9 cellular contexts compared by ENCODE assay signal in the genomic region with DNA sequence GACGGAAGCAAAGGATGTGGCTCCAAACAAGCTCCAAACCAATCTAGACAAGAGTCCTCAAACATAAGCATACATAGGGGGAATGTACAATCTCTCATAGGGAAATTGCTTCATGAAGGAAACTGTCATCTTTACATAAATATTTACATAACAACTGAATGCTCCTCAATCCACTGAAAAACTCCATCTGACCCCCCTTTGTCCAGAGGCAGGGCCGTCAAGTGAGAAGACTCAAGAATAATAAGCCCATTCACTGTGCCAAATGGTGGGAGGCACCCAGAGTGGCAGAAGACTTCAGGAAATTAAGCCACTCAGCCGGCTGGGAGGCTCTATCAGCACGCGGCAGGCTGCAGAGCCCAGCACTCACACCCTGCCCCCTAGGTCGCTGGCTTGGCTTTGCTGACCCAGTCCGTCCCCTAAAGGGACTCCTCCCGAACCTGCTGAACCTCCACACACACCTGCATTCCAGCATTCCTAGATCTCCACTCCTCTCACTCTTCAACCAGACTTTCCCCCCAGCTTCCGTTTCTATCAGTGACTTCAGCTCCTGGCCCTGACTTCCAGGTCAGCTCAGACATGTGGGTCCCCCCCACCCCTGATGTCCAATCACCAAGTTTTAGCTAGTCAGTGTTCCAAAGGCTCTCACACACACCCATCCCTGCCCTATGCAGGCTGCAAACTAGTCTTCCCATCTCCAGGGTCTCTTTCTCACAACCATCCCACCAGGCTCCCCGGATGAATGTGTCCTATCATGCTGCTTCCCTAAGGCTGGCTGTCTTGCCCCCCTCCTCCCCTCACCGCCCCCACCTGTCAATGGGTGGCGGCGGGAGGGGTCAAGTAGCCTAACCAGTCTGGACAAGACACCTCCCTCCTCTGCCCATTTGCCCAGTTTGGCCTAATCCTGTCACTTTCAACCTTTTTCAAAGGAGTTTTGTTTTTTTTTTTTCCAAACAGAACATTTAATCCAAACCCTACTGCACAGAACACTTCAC. TPM values are rescaled to one million over a fixed set of nuclear protein-coding genes. Genes with fewer than 3 reads are reported as not detected.
A peak's percentile ranks its signal among the peaks of the same experiment; 100 is the strongest.
DNase-seq lines count a peak whose midpoint lies in the region; ATAC-seq and TF ChIP-seq lines count a peak whose summit lies in the region.
"Had no signal": no experiment of that assay in that cellular context is flagged by ENCODE, and none has a peak within 500 bp of the region (broad histone marks: within the 10 kb centered on the region; RNA-seq: fewer than 3 reads in every experiment).

No MANE protein-coding gene starts in this region.

- H4K8ac ChIP-seq in mesenchymal stem cell (ENCODE audit: low read length) = peak overlapping the region; percentile 16

- H4K91ac ChIP-seq in mesenchymal stem cell (ENCODE audit: low read length) = peak overlapping the region; percentile 58

- H3K36me3 ChIP-seq in mesenchymal stem cell (ENCODE audit: control insufficient read depth in 1 of 2, insufficient read depth in 2 of 2, low read depth in 1 of 2, low read length in 2 of 2) (peaks cover 5 to 18% of the 10 kb centered on the region in 2 experiments), transverse colon (no peaks in the 10 kb centered on the region)

- peaks cover 56% of the 10 kb centered on the region for H3K4me1 Mint-ChIP-seq in chondrocyte (ENCODE audit: low read depth)
- H3K4me1 Mint-ChIP-seq in natural killer cell = peaks cover 13 to 37% of the 10 kb centered on the region in 2 donors

- TF ChIP-seq CTCF in chondrocyte (IDR thresholded peaks at IDR 0.05) (no peak), transverse colon (IDR thresholded peaks at IDR 0.05) (no peak), natural killer cell (IDR thresholded peaks at IDR 0.05) (no peak)

- peaks cover 30% of the 10 kb centered on the region for H3K4me1 ChIP-seq in mesenchymal stem cell (ENCODE audit: control insufficient read depth, insufficient read depth, low read depth, low read length)
- peaks cover 45 to 71% (median 53%) of the 10 kb centered on the region in 4 donors for H3K4me1 ChIP-seq in transverse colon

- DNase-seq in NCI-H748 (lab: John Stamatoyannopoulos, UW; ENCODE audit: unreplicated experiment) = peak; percentile 62
- no peak for DNase-seq in NCI-H748 treated with DMSO at 0.1 percent for 48 hours (lab: John Stamatoyannopoulos, UW)
- no peak for DNase-seq in chondrocyte (ENCODE audit: low spot score)
- peak; percentile 87 for DNase-seq in mesenchymal stem cell
- DNase-seq in transverse colon = peak; percentile 30
- no peak for DNase-seq in NCI-H1092 (lab: John Stamatoyannopoulos, UW)
- DNase-seq in natural killer cell = no peak

- intact Hi-C loops in transverse colon (cut with DNase I; ENCODE audit: low total_unique reads) (no loop called here), natural killer cell (cut with micrococcal nuclease) (no loop called here)

- H3K18ac ChIP-seq in mesenchymal stem cell (ENCODE audit: low read depth in 1 of 2, low read length in 2 of 2) = peak overlapping the region in 1 of 2 experiments; percentile 46

- no peak overlapping the region for H2BK120ac ChIP-seq in mesenchymal stem cell (ENCODE audit: low read depth, low read length)

- H3K36me3 Mint-ChIP-seq in chondrocyte (ENCODE audit: low read depth) = peaks cover 6% of the 10 kb centered on the region
- peaks cover 8% of the 10 kb centered on the region for H3K36me3 Mint-ChIP-seq in natural killer cell

- H2AFZ ChIP-seq in mesenchymal stem cell (ENCODE audit: low read depth, low read length) = no peak overlapping the region

- no peak for TF ChIP-seq POLR2A in transverse colon (IDR thresholded peaks at IDR 0.05)

- H3K4me3 ChIP-seq in mesenchymal stem cell (ENCODE audit: insufficient read depth in 1 of 2, low read depth in 1 of 2, low read length in 2 of 2) = no peak overlapping the region
- no peak overlapping the region for H3K4me3 ChIP-seq in transverse colon

- no peak overlapping the region for H3K14ac ChIP-seq in mesenchymal stem cell (ENCODE audit: low read length in 2 of 2)

- WGBS in mesenchymal stem cell = 37% methylated on average over 12 of the region's 13 CpGs
- WGBS in transverse colon (ENCODE audit: low coverage in 1 of 2), 2 donors = 17 to 41% methylated on average over 7 to 13 of the region's 13 CpGs

- H2BK15ac ChIP-seq in mesenchymal stem cell (ENCODE audit: low read depth, poor library complexity, severe bottlenecking) = no peak overlapping the region

- peaks cover 9% of the 10 kb centered on the region for H3K9me3 ChIP-seq in mesenchymal stem cell (ENCODE audit: control insufficient read depth, low read length)
- H3K9me3 ChIP-seq in transverse colon = no peaks in the 10 kb centered on the region

- in situ Hi-C loops in transverse colon (cut with MboI; ENCODE audit: low pct_ligation_motif_present in 1 of 4, low pct_unique_long_range_greater_than_20kb in 1 of 4, low sequenced_read_pairs in 3 of 4) = loop anchor here in 1 of 4 donors (25.0 kb wide), 1 partner anchor 313 kb away; the partner anchor contains the start of gene CCDC86

- peaks cover 50% of the 10 kb centered on the region for H3K79me1 ChIP-seq in mesenchymal stem cell (replicated peaks; ENCODE audit: low read length, poor library complexity, severe bottlenecking)

- no peaks in the 10 kb centered on the region for H3K27me3 ChIP-seq in mesenchymal stem cell (ENCODE audit: control insufficient read depth in 1 of 2, insufficient read depth in 1 of 2, low read length in 2 of 2)
- no peaks in the 10 kb centered on the region for H3K27me3 ChIP-seq in transverse colon

- no peak overlapping the region for H3K23ac ChIP-seq in mesenchymal stem cell (ENCODE audit: low read length in 2 of 2)

- no peak for TF ChIP-seq EP300 in transverse colon (IDR thresholded peaks at IDR 0.05; ENCODE audit: low read depth)

- no peak overlapping the region for H2BK5ac ChIP-seq in mesenchymal stem cell (ENCODE audit: low read depth, low read length, poor library complexity, severe bottlenecking)

- H3K9me3 Mint-ChIP-seq in chondrocyte (ENCODE audit: low read depth) = peaks cover 8% of the 10 kb centered on the region
- H3K9me3 Mint-ChIP-seq in natural killer cell = peaks cover 0 to 7% of the 10 kb centered on the region in 2 donors

- no peak overlapping the region for H2AK5ac ChIP-seq in mesenchymal stem cell (ENCODE audit: low read length, severe bottlenecking)

- H3K27ac Mint-ChIP-seq in chondrocyte (ENCODE audit: unreplicated experiment) (no peak overlapping the region), natural killer cell (peak overlapping the region in 1 of 2 donors; percentile 35)

- H3K4ac ChIP-seq in mesenchymal stem cell (ENCODE audit: low read depth in 1 of 2, low read length in 2 of 2) = peak overlapping the region in 1 of 2 experiments; percentile 33

- no peak overlapping the region for H3K27ac ChIP-seq in mesenchymal stem cell (ENCODE audit: low read length, poor library complexity, severe bottlenecking)
- H3K27ac ChIP-seq in transverse colon = peak overlapping the region; percentile 26 to 80 (median 52)

- H3K27me3 Mint-ChIP-seq in chondrocyte (ENCODE audit: low read depth) (no peaks in the 10 kb centered on the region), natural killer cell (ENCODE audit: low read depth in 2 of 2) (no peaks in the 10 kb centered on the region)

- no peak overlapping the region for H3K4me2 ChIP-seq in mesenchymal stem cell (ENCODE audit: low read length, poor library complexity, severe bottlenecking)

- no peak for ATAC-seq in natural killer cell
- ATAC-seq in HG02840 (IDR thresholded peaks at IDR 0.05; ENCODE audit: low FRiP score, unreplicated experiment) = no peak

- H2BK12ac ChIP-seq in mesenchymal stem cell (ENCODE audit: low read length in 2 of 2) = peak overlapping the region in 1 of 2 experiments; percentile 38

- peak overlapping the region; percentile 6 for H3K4me3 Mint-ChIP-seq in chondrocyte (ENCODE audit: unreplicated experiment)
- no peak overlapping the region for H3K4me3 Mint-ChIP-seq in natural killer cell

- H3K9ac ChIP-seq in mesenchymal stem cell (ENCODE audit: low read length) = no peak overlapping the region

RNA-seq across cellular contexts. Expression of gene VPS37C, which starts 11.3 kb away (rescaled TPM):
- total RNA-seq in chondrocyte (15.3 to 20.5 TPM (median 19.6 TPM) in 3 replicates), transverse colon (10 to 100 TPM in 3 of 4 donors, 1 to 10 TPM in 1; 8.6 to 23.3 (median 20.5) TPM), natural killer cell (1 to 10 TPM; 6.4 to 6.9 (median 6.5) TPM)
- polyA plus RNA-seq in mesenchymal stem cell (2013, experiment 1 of 2) = 15.0 TPM
- 14.7 TPM for polyA plus RNA-seq in mesenchymal stem cell (2013, experiment 2 of 2)

RNA-seq across cellular contexts. Expression of gene CD5, which starts 47.6 kb away (rescaled TPM):
- not detected in 3 replicates for total RNA-seq in chondrocyte
- polyA plus RNA-seq in mesenchymal stem cell (2013, experiment 1 of 2) = not detected
- polyA plus RNA-seq in mesenchymal stem cell (2013, experiment 2 of 2) = not detected
- 1 to 10 TPM in 3 of 4 donors, not detected in 1; 1.6 to 7.5 (median 3.7) TPM for total RNA-seq in transverse colon
- total RNA-seq in natural killer cell = 10 to 100 TPM in 1 of 3 donors, 1 to 10 TPM in 2; 1.2 to 17.7 (median 7.9) TPM
- total RNA-seq: cardiac septum had no signal

RNA-seq across cellular contexts. Expression of gene PGA3, which starts 53.4 kb away (rescaled TPM):
- total RNA-seq in chondrocyte (not detected in 3 replicates), transverse colon (10 to 100 TPM in 1 of 4 donors, 1 to 10 TPM in 1, not detected in 2; 1.5 to 20.1 TPM), natural killer cell (not detected)
- not detected for polyA plus RNA-seq in mesenchymal stem cell (2013, experiment 1 of 2)
- polyA plus RNA-seq in mesenchymal stem cell (2013, experiment 2 of 2) = not detected

Comparison
In these comparisons a context has a peak if more than half of its experiments do, and no peak if none do; other contexts are left out.
1. DNase-seq: peak in NCI-H748 (single experiment), mesenchymal stem cell (single experiment) and transverse colon (single experiment); none in NCI-H748 treated with DMSO at 0.1 percent for 48 hours (single experiment), chondrocyte (single experiment), NCI-H1092 (single experiment) and natural killer cell (single experiment).